In the genomic region with DNA sequence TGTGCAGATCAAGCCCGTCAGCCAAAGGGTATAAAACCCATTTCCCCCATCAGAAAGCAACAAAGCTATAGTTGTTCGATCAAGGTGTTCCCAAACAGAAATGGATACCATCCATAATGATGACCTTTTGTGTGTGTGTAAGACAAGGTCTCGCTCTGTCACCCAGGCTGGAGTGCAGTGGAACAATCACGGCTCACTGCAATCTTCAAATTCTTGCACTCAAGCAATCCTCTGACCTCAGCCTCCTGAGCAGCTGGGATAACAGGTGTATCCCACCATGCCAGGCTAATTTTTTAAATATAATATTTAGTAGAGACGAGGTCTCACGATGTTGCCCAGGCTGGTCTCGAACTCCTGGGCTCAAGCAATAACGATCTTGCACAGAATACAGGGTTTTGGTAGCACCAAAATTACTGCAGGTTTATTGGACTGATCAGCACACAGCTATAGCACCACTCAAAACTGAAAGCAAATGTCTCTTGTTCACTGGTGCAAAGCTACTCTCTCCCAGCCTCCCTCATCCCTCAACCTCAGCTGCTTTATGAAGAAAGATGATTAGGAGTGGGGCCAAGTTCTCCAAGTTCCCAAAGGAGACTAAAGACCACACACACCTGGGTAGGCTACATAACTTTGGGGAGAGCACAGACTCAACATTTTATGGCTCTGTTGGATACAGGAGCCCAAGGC, we compare ENCODE assay signal across 11 cellular contexts.
DNase-seq lines count a peak whose midpoint lies in the region; ATAC-seq, FAIRE-seq and TF ChIP-seq lines count a peak whose summit lies in the region.
"Had no signal": no experiment of that assay in that cellular context is flagged by ENCODE, and none has a peak within 500 bp of the region (broad histone marks: within the 10 kb centered on the region; RNA-seq: fewer than 3 reads in every experiment).

No MANE protein-coding gene starts in this region.

- no peak for DNase-seq in activated CD4-positive, alpha-beta T cell treated with anti-CD3 and anti-CD28 coated beads for 36 hours
- no peak for DNase-seq in activated CD4-positive, alpha-beta T cell treated with anti-CD3 and anti-CD28 coated beads, Interleukin-2, amount 10 ng/mL, durations not matched to agents 24 days and 14 days
- DNase-seq in mammary epithelial cell (no peak), BE2C (no peak), AG08396 (ENCODE audit: low spot score) (no peak), small intestine (no peak)
- DNase-seq: transverse colon had no signal

- in situ Hi-C loops in mammary epithelial cell (cut with MboI; ENCODE audit: low sequenced_read_pairs in 2 of 2): no loop called here

- intact Hi-C loops in activated CD4-positive, alpha-beta T cell treated with anti-CD3 and anti-CD28 coated beads for 36 hours (cut with DNase I, micrococcal nuclease): loop anchor here (5.0 to 10.0 kb wide), 2 partner anchors 62 to 65 kb away; no protein-coding TSS in a partner anchor
- intact Hi-C loops in activated CD4-positive, alpha-beta T cell treated with anti-CD3 and anti-CD28 coated beads, Interleukin-2, amount 10 ng/mL, durations not matched to agents 24 days and 14 days (cut with micrococcal nuclease): loop anchor here (5.0 kb wide), 1 partner anchor 43 kb away; no protein-coding TSS in a partner anchor
- intact Hi-C loops in mammary epithelial cell (cut with micrococcal nuclease): loop anchor here (5.0 kb wide), 1 partner anchor 62 kb away; no protein-coding TSS in a partner anchor

- peak overlapping the region; percentile 56 for H3K4me2 ChIP-seq in mammary epithelial cell (ENCODE audit: insufficient read depth, low read depth, low read length)

- no peak for ATAC-seq in activated CD4-positive, alpha-beta T cell treated with anti-CD3 and anti-CD28 coated beads for 36 hours
- ATAC-seq in HG02973 (IDR thresholded peaks at IDR 0.05; ENCODE audit: unreplicated experiment): peak; percentile 34

- H3K79me2 ChIP-seq in mammary epithelial cell (ENCODE audit: insufficient read depth, low read length): peaks cover 83% of the 10 kb centered on the region

- H3K4me3 ChIP-seq in mammary epithelial cell (replicated peaks in 1 of 3; ENCODE audit: insufficient read depth in 1 of 3, low read depth in 2 of 3, low read length in 3 of 3) (no peak overlapping the region), skin epidermis (no peak overlapping the region), BE2C (ENCODE audit: low read depth, low read length) (no peak overlapping the region), small intestine (ENCODE audit: low read depth in 1 of 2, low read length in 2 of 2) (no peak overlapping the region)
- H3K4me3 ChIP-seq: transverse colon had no signal

- H3K9me3 ChIP-seq in mammary epithelial cell (replicated peaks; ENCODE audit: insufficient read depth, low read length): no peaks in the 10 kb centered on the region
- no peaks in the 10 kb centered on the region for H3K9me3 ChIP-seq in BE2C
- no peaks in the 10 kb centered on the region for H3K9me3 ChIP-seq in small intestine (ENCODE audit: control insufficient read depth, low read depth)
- H3K9me3 ChIP-seq: transverse colon had no signal

- peaks cover 6% of the 10 kb centered on the region for H3K36me3 Mint-ChIP-seq in activated CD4-positive, alpha-beta T cell treated with anti-CD3 and anti-CD28 coated beads for 36 hours (ENCODE audit: low read depth)
- peaks cover 12% of the 10 kb centered on the region for H3K36me3 Mint-ChIP-seq in activated CD4-positive, alpha-beta T cell treated with anti-CD3 and anti-CD28 coated beads, Interleukin-2, amount 10 ng/mL, durations not matched to agents 24 days and 14 days (ENCODE audit: low read depth)

- POLR2A ChIA-PET in activated CD4-positive, alpha-beta T cell treated with anti-CD3 and anti-CD28 coated beads for 36 hours (lab: Charles Lee): interaction anchor here (0.6 to 1.4 kb wide), 6 partner anchors 25 to 595 kb away, joined by 3 to 7 read pairs (median 4); no protein-coding TSS in a partner anchor

- H3K4me1 ChIP-seq in mammary epithelial cell (ENCODE audit: insufficient read depth, low read length) (peaks cover 57% of the 10 kb centered on the region), BE2C (no peaks in the 10 kb centered on the region), small intestine (ENCODE audit: control insufficient read depth in 2 of 2, insufficient read depth in 1 of 2, low read depth in 1 of 2, low read length in 1 of 2) (peaks cover 7 to 28% of the 10 kb centered on the region in 2 donors)

- H3K27ac Mint-ChIP-seq in activated CD4-positive, alpha-beta T cell treated with anti-CD3 and anti-CD28 coated beads for 36 hours: peak overlapping the region; percentile 92
- H3K27ac Mint-ChIP-seq in activated CD4-positive, alpha-beta T cell treated with anti-CD3 and anti-CD28 coated beads, Interleukin-2, amount 10 ng/mL, durations not matched to agents 24 days and 14 days: no peak overlapping the region

- no peaks in the 10 kb centered on the region for H4K20me1 ChIP-seq in mammary epithelial cell (ENCODE audit: insufficient read depth, low read length)

- H2AFZ ChIP-seq in mammary epithelial cell (ENCODE audit: low read depth, low read length): no peak overlapping the region

- peaks cover 82% of the 10 kb centered on the region for H3K4me1 Mint-ChIP-seq in activated CD4-positive, alpha-beta T cell treated with anti-CD3 and anti-CD28 coated beads for 36 hours
- peaks cover 41% of the 10 kb centered on the region for H3K4me1 Mint-ChIP-seq in activated CD4-positive, alpha-beta T cell treated with anti-CD3 and anti-CD28 coated beads, Interleukin-2, amount 10 ng/mL, durations not matched to agents 24 days and 14 days

- FAIRE-seq in small intestine (lab: Jason Lieb, UNC): no peak
- FAIRE-seq: A204.1, frontal cortex had no signal

- H3K27me3 Mint-ChIP-seq in activated CD4-positive, alpha-beta T cell treated with anti-CD3 and anti-CD28 coated beads for 36 hours: no peaks in the 10 kb centered on the region
- no peaks in the 10 kb centered on the region for H3K27me3 Mint-ChIP-seq in activated CD4-positive, alpha-beta T cell treated with anti-CD3 and anti-CD28 coated beads, Interleukin-2, amount 10 ng/mL, durations not matched to agents 24 days and 14 days

- no peaks in the 10 kb centered on the region for H3K9me3 Mint-ChIP-seq in activated CD4-positive, alpha-beta T cell treated with anti-CD3 and anti-CD28 coated beads for 36 hours (ENCODE audit: low read depth)
- H3K9me3 Mint-ChIP-seq in activated CD4-positive, alpha-beta T cell treated with anti-CD3 and anti-CD28 coated beads, Interleukin-2, amount 10 ng/mL, durations not matched to agents 24 days and 14 days: no peaks in the 10 kb centered on the region

- H3K4me3 Mint-ChIP-seq in activated CD4-positive, alpha-beta T cell treated with anti-CD3 and anti-CD28 coated beads for 36 hours: no peak overlapping the region
- no peak overlapping the region for H3K4me3 Mint-ChIP-seq in activated CD4-positive, alpha-beta T cell treated with anti-CD3 and anti-CD28 coated beads, Interleukin-2, amount 10 ng/mL, durations not matched to agents 24 days and 14 days

- 100% methylated on average over 7 of the region's 8 CpGs for whole genome bisulfite sequencing in mammary epithelial cell (ENCODE audit: low coverage, missing lambda C conversion rate)
- WGBS in small intestine, 3 donors: 96 to 98% (median 97%) methylated on average over 8 of the region's 8 CpGs

- H3K9ac ChIP-seq in mammary epithelial cell (ENCODE audit: insufficient read depth, low read length): peak overlapping the region; percentile 45

- TF ChIP-seq CTCF in mammary epithelial cell (conservative IDR thresholded peaks at IDR 0.05 in 1 of 2, IDR thresholded peaks at IDR 0.05 in 1 of 2; ENCODE audit: extremely low read depth in 1 of 2, insufficient read depth in 1 of 2, low read depth in 1 of 2, low read length in 2 of 2) (no peak), BE2C (IDR thresholded peaks at IDR 0.05; ENCODE audit: low read depth, low read length) (no peak)

- BruUV-seq in mammary epithelial cell (replicated peaks; lab: Mats Ljungman, UMichigan): no TSS peak

- H3K36me3 ChIP-seq in mammary epithelial cell (ENCODE audit: insufficient read depth, low read length): no peaks in the 10 kb centered on the region
- H3K36me3 ChIP-seq in BE2C: no peaks in the 10 kb centered on the region
- H3K36me3 ChIP-seq in small intestine (ENCODE audit: control insufficient read depth in 2 of 2, insufficient read depth in 2 of 2, low read length in 2 of 2): no peaks in the 10 kb centered on the region
- H3K36me3 ChIP-seq: transverse colon had no signal

- no peaks in the 10 kb centered on the region for H3K27me3 ChIP-seq in mammary epithelial cell (ENCODE audit: insufficient read depth, low read length)
- no peaks in the 10 kb centered on the region for H3K27me3 ChIP-seq in BE2C
- H3K27me3 ChIP-seq in small intestine (ENCODE audit: control insufficient read depth in 2 of 2, insufficient read depth in 2 of 2, low read length in 2 of 2): no peaks in the 10 kb centered on the region
- H3K27me3 ChIP-seq: transverse colon had no signal

- dilution Hi-C loops in mammary epithelial cell (cut with HindIII; ENCODE audit: low sequenced_read_pairs): no loop called here

- CTCF ChIA-PET in activated CD4-positive, alpha-beta T cell treated with anti-CD3 and anti-CD28 coated beads for 36 hours (lab: Charles Lee): interaction anchor here (0.6 to 2.5 kb wide), 8 partner anchors 10 to 102 kb away, joined by 3 to 8 read pairs (median 4); no protein-coding TSS in a partner anchor
- CTCF ChIA-PET in mammary epithelial cell (lab: Charles Lee; ENCODE audit: low non-redundant PET): interaction anchor here (0.7 kb wide), 1 partner anchor 77 kb away, joined by 4 read pairs; no protein-coding TSS in a partner anchor

- peak overlapping the region; percentile 97 for H3K27ac ChIP-seq in mammary epithelial cell (ENCODE audit: insufficient read depth, low read depth, low read length)
- peak overlapping the region in 18 of 21 experiments; percentile 11 to 78 (median 53) for H3K27ac ChIP-seq in skin epidermis
- H3K27ac ChIP-seq in small intestine (ENCODE audit: low read depth in 1 of 2, low read length in 1 of 2): no peak overlapping the region

Comparison
In these comparisons a context has a peak if more than half of its experiments do, and no peak if none do; other contexts are left out.
1. H3K27ac ChIP-seq: peak in mammary epithelial cell (single experiment) and skin epidermis (18 of 21); none in small intestine (0 of 2).